Comparison of ENCODE assay signal across 8 cellular contexts in the genomic region with DNA sequence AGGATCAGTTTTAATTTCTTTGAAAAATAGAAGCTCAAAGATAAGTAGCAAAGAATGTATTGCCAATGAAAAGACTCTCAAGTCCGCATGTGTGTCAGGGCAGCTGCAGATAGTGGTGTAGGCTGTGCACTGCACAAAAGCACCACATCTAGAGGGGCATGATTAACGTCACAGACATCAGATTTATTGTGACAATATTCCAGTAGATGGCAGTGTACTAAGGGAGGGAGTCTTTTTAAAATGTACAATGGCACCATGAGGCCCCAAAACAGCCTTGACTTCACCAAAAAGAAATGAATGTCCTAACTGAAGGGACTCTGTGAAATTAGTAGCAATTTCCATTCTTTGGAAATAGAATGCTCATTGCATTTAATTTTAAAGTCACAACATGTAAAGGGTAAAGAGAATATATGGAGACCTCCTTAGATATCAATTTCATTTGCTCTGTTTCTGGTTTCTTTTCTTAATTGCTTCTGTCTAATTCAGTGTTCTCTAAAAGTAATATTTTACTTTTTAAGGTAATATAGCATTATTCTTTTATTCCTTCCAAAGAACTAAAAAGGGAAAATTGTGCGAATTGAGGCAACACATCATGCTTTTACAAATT.
DNase-seq lines count a peak whose midpoint lies in the region; ATAC-seq and TF ChIP-seq lines count a peak whose summit lies in the region.

No MANE protein-coding gene starts in this region.

- TF ChIP-seq CTCF in LNCAP (IDR thresholded peaks at IDR 0.05), result peak; percentile 52
- peak; percentile 69 for TF ChIP-seq CTCF in foreskin keratinocyte (conservative IDR thresholded peaks at IDR 0.05)
- TF ChIP-seq CTCF in gastrocnemius medialis (IDR thresholded peaks at IDR 0.05 in 4 of 5, conservative IDR thresholded peaks at IDR 0.05 in 1 of 5), result peak; percentile 28 to 63 (median 45)

- DNase-seq in ACHN, result peak; percentile 57
- peak; percentile 59 for DNase-seq in ELR (ENCODE audit: low read depth)
- DNase-seq in GM23248, result peak; percentile 60
- no peak for DNase-seq in T-helper 17 cell
- peak; percentile 17 to 35 for DNase-seq in foreskin keratinocyte
- DNase-seq in gastrocnemius medialis, result no peak
- no peak for DNase-seq in ecto neural progenitor cell (ENCODE audit: low spot score)

- no peak overlapping the region for H3K4me3 ChIP-seq in GM23248
- no peak overlapping the region for H3K4me3 ChIP-seq in gastrocnemius medialis

- ATAC-seq in T-helper 17 cell (peak; percentile 77), foreskin keratinocyte (peak; percentile 70), gastrocnemius medialis (peak; percentile 46 to 89)

- H3K4me1 Mint-ChIP-seq in T-helper 17 cell, result peaks cover 17% of the 10 kb centered on the region

- 56 to 59% methylated on average over 3 of the region's 3 CpGs for WGBS in GM23248 (ENCODE audit: low coverage in 1 of 2, low lambda C conversion rate in 2 of 2, missing lambda C conversion rate in 2 of 2), 2 experiments

- no peaks in the 10 kb centered on the region for H3K9me2 ChIP-seq in GM23248 (ENCODE audit: insufficient read depth)

- H3K9ac ChIP-seq in GM23248, result no peak overlapping the region

- H3K36me3 ChIP-seq in GM23248 (ENCODE audit: low read depth) (no peaks in the 10 kb centered on the region; the same call in 1 of the 2 replicates), gastrocnemius medialis (peaks cover 0 to 6% of the 10 kb centered on the region in 2 donors)

- peaks cover 17% of the 10 kb centered on the region for H3F3A ChIP-seq in GM23248 (ENCODE audit: insufficient read depth)

- in situ Hi-C loops in ACHN (cut with HindIII; ENCODE audit: low pct_ligation_motif_present, low pct_unique_long_range_greater_than_20kb, low sequenced_read_pairs) (no loop called here), GM23248 (cut with MboI) (no loop called here), gastrocnemius medialis (cut with MboI; ENCODE audit: low sequenced_read_pairs in 4 of 4) (no loop called here)

- H4K20me1 ChIP-seq in GM23248 (ENCODE audit: insufficient read depth), result no peaks in the 10 kb centered on the region

- intact Hi-C loops in gastrocnemius medialis (cut with DNase I; ENCODE audit: low total_unique reads), result loop anchor here (5.0 to 10.0 kb wide), 2 partner anchors 107 to 335 kb away; a partner anchor contains a TSS

- no peaks in the 10 kb centered on the region for H3K79me2 ChIP-seq in GM23248 (ENCODE audit: insufficient read depth)

- no peak overlapping the region for H2AFZ ChIP-seq in GM23248

- H3K27ac ChIP-seq in GM23248 (no peak overlapping the region), foreskin keratinocyte (no peak overlapping the region), gastrocnemius medialis (no peak overlapping the region)

- H3K27ac Mint-ChIP-seq in T-helper 17 cell, result no peak overlapping the region

- H3K27me3 ChIP-seq in GM23248 (replicated peaks; ENCODE audit: insufficient read depth), result no peaks in the 10 kb centered on the region
- H3K27me3 ChIP-seq in foreskin keratinocyte, result no peaks in the 10 kb centered on the region
- H3K27me3 ChIP-seq in gastrocnemius medialis, result no peaks in the 10 kb centered on the region

- TF ChIP-seq POLR2A in gastrocnemius medialis (IDR thresholded peaks at IDR 0.05), result no peak

- H3K4me2 ChIP-seq in GM23248 (ENCODE audit: unreplicated experiment), result no peak overlapping the region

- peaks cover 13% of the 10 kb centered on the region for H3K4me1 ChIP-seq in GM23248 (ENCODE audit: insufficient read depth)
- peaks cover 16% of the 10 kb centered on the region for H3K4me1 ChIP-seq in foreskin keratinocyte
- H3K4me1 ChIP-seq in gastrocnemius medialis, result peaks cover 8 to 10% of the 10 kb centered on the region in 2 donors

- peaks cover 10% of the 10 kb centered on the region for H3K36me3 Mint-ChIP-seq in T-helper 17 cell (ENCODE audit: low read depth)

- H3K9me3 ChIP-seq in GM23248 (ENCODE audit: low read depth), result no peaks in the 10 kb centered on the region
- H3K9me3 ChIP-seq in T-helper 17 cell (ENCODE audit: control insufficient read depth, low read length, poor library complexity, severe bottlenecking), result no peaks in the 10 kb centered on the region
- no peaks in the 10 kb centered on the region for H3K9me3 ChIP-seq in gastrocnemius medialis

- no peak overlapping the region for H3K4me3 Mint-ChIP-seq in T-helper 17 cell

- H3K27me3 Mint-ChIP-seq in T-helper 17 cell, result no peaks in the 10 kb centered on the region

Comparison
In these comparisons a context has a peak if more than half of its experiments do, and no peak if none do; other contexts are left out.
1. DNase-seq: peak in ACHN (single experiment), ELR (single experiment), GM23248 (single experiment) and foreskin keratinocyte (2 of 2); none in T-helper 17 cell (0 of 3), gastrocnemius medialis (0 of 2) and ecto neural progenitor cell (single experiment).
2. Peak in every context shown above with its lines, with median percentiles within 50 percentile points of each other: CTCF ChIP-seq and ATAC-seq.